Comparison of ENCODE assay signal across 20 cellular contexts in the genomic region with DNA sequence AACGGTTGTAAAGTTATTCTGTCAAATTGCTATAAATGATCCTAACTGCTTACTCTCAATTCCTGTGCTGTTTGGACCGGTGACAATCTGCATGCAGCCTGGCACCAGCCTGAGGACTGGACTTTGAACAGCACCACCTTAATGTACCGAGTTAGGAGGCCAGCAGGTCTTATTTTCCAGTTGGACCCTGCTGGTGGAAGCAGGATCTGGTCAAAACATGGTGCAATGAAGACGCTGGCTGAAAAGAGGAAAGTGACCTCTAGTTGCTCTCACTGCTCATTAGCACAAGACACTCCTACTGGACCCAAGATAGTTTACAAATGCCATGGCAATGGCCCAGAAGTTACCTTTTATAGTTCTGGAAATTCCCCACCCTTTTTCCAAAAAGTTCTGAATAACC.
"Had no signal": no experiment of that assay in that cellular context is flagged by ENCODE, and none has a peak within 500 bp of the region (broad histone marks: within the 10 kb centered on the region; RNA-seq: fewer than 3 reads in every experiment).

No MANE protein-coding gene starts in this region.

- H3K27ac ChIP-seq: gastrocnemius medialis, neutrophil, parathyroid adenoma had no signal

- H3K79me2 ChIP-seq: parathyroid adenoma had no signal

- ATAC-seq: activated CD8-positive, alpha-beta T cell treated with anti-CD3 and anti-CD28 coated beads, Interleukin-2, amount 10 ng/mL, durations not matched to agents 7 days and 5 days; activated T-cell treated with anti-CD3 and anti-CD28 coated beads, Interleukin-2, amount 50 U/mL, for 4 hours; esophagus mucosa; natural killer cell; stimulated activated naive B cell treated with anti-CD40 and anti-IgM and Interleukin-4, amounts not matched to agents 10 μg/mL and 1 μg/mL and 100 μg/mL, for 72 hours had no signal

- H3K4me1 Mint-ChIP-seq: central memory CD8-positive, alpha-beta T cell had no signal

- H3K9me3 Mint-ChIP-seq: central memory CD8-positive, alpha-beta T cell; natural killer cell had no signal

- H3K27me3 ChIP-seq: gastrocnemius medialis, neutrophil had no signal

- H3K9me3 ChIP-seq: gastrocnemius medialis, neutrophil had no signal

- H3K27me3 Mint-ChIP-seq: activated CD4-positive, alpha-beta T cell treated with anti-CD3 and anti-CD28 coated beads, Interleukin-2, amount 10 ng/mL, durations not matched to agents 24 days and 14 days; central memory CD8-positive, alpha-beta T cell; stimulated activated naive B cell treated with anti-CD40 and anti-IgM and Interleukin-4, amounts not matched to agents 10 μg/mL and 1 μg/mL and 100 μg/mL, for 72 hours had no signal

- H3K4me3 ChIP-seq: gastrocnemius medialis had no signal

- H3K36me3 ChIP-seq: gastrocnemius medialis, neutrophil had no signal

- DNase-seq: activated CD4-positive, alpha-beta T cell treated with anti-CD3 and anti-CD28 coated beads, Interleukin-2, amount 10 ng/mL, durations not matched to agents 24 days and 14 days; activated CD8-positive, alpha-beta T cell treated with anti-CD3 and anti-CD28 coated beads, Interleukin-2, amount 10 ng/mL, durations not matched to agents 7 days and 5 days; activated effector memory CD4-positive, alpha-beta T cell treated with Interleukin-2 at 50 U/mL for 16 hours; activated naive CD4-positive, alpha-beta T cell treated with anti-CD3 and anti-CD28 coated beads, Interleukin-2, amount 50 U/mL, for 16 hours; activated T-cell treated with anti-CD3 and anti-CD28 coated beads, Interleukin-2, amount 50 U/mL, for 4 hours; aorta; cortex of kidney; effector CD4-positive, alpha-beta T cell; gastrocnemius medialis; head of caudate nucleus; kidney; mesenchymal stem cell; natural killer cell; stimulated activated naive B cell treated with anti-CD40 and anti-IgM and Interleukin-4, amounts not matched to agents 10 μg/mL and 1 μg/mL and 100 μg/mL, for 72 hours; T1000 had no signal

- H3K27ac Mint-ChIP-seq: activated CD4-positive, alpha-beta T cell treated with anti-CD3 and anti-CD28 coated beads, Interleukin-2, amount 10 ng/mL, durations not matched to agents 24 days and 14 days; activated CD8-positive, alpha-beta T cell treated with anti-CD3 and anti-CD28 coated beads, Interleukin-2, amount 10 ng/mL, durations not matched to agents 7 days and 5 days; natural killer cell; stimulated activated naive B cell treated with anti-CD40 and anti-IgM and Interleukin-4, amounts not matched to agents 10 μg/mL and 1 μg/mL and 100 μg/mL, for 72 hours had no signal

- FAIRE-seq: kidney, urothelium cell line had no signal

- H3K4me3 Mint-ChIP-seq: activated CD4-positive, alpha-beta T cell treated with anti-CD3 and anti-CD28 coated beads, Interleukin-2, amount 10 ng/mL, durations not matched to agents 24 days and 14 days; activated CD8-positive, alpha-beta T cell treated with anti-CD3 and anti-CD28 coated beads, Interleukin-2, amount 10 ng/mL, durations not matched to agents 7 days and 5 days; activated T-cell treated with anti-CD3 and anti-CD28 coated beads, Interleukin-2, amount 50 U/mL, for 4 hours; central memory CD8-positive, alpha-beta T cell; natural killer cell; stimulated activated naive B cell treated with anti-CD40 and anti-IgM and Interleukin-4, amounts not matched to agents 10 μg/mL and 1 μg/mL and 100 μg/mL, for 72 hours had no signal

- H3K9ac ChIP-seq: parathyroid adenoma had no signal

- H2AFZ ChIP-seq: parathyroid adenoma had no signal
